In the genomic region with DNA sequence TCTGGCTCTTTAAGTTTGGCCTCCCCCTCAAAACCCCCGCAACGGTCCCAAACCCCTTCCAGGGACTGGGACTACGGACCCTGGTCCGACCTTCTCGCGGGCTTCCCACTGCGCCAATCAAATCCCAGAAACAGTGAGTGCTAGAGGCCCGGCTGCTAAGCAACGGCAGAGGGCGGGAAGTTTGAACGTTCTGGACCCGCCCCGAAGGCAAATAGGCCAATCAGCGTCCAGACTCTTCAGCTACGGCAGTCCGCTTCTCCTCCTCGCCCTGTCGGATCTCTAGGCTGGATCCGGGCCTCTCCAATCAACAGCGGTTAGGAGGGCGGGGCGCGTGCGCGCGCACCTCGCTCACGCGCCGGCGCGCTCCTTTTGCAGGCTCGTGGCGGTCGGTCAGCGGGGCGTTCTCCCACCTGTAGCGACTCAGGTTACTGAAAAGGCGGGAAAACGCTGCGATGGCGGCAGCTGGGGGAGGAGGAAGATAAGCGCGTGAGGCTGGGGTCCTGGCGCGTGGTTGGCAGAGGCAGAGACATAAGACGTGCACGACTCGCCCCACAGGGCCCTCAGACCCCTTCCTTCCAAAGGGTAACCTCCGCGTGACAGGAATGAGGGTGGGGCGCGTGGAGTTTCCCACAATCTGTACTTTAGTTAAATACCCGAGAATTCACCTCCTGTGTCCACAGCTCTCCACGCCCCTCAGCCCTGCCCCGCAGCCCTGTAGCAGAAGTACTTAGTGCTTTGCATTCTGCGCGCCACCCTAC, we compare ENCODE assay signal across 1 cellular context.
TF ChIP-seq lines count a peak whose summit lies in the region.

A gene (plus strand): TSS at position 367 of the 758 bp plus-strand sequence. CDS start 462 bp downstream, outside the sequence.

TF ChIP-seq in WTC11, 78 proteins besides CTCF, POLR2A, EP300 and RAD21 (continued from another document and continues in another):
- TF ChIP-seq, protein P1, sequence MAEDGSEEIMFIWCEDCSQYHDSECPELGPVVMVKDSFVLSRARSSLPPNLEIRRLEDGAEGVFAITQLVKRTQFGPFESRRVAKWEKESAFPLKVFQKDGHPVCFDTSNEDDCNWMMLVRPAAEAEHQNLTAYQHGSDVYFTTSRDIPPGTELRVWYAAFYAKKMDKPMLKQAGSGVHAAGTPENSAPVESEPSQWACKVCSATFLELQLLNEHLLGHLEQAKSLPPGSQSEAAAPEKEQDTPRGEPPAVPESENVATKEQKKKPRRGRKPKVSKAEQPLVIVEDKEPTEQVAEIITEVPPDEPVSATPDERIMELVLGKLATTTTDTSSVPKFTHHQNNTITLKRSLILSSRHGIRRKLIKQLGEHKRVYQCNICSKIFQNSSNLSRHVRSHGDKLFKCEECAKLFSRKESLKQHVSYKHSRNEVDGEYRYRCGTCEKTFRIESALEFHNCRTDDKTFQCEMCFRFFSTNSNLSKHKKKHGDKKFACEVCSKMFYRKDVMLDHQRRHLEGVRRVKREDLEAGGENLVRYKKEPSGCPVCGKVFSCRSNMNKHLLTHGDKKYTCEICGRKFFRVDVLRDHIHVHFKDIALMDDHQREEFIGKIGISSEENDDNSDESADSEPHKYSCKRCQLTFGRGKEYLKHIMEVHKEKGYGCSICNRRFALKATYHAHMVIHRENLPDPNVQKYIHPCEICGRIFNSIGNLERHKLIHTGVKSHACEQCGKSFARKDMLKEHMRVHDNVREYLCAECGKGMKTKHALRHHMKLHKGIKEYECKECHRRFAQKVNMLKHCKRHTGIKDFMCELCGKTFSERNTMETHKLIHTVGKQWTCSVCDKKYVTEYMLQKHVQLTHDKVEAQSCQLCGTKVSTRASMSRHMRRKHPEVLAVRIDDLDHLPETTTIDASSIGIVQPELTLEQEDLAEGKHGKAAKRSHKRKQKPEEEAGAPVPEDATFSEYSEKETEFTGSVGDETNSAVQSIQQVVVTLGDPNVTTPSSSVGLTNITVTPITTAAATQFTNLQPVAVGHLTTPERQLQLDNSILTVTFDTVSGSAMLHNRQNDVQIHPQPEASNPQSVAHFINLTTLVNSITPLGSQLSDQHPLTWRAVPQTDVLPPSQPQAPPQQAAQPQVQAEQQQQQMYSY (CRISPR knock-in tag; IDR thresholded peaks at IDR 0.05): peak; percentile 61
- TF ChIP-seq NR1H2 (CRISPR knock-in tag; IDR thresholded peaks at IDR 0.05): peak; percentile 84
- TF ChIP-seq SP1 (CRISPR knock-in tag; conservative IDR thresholded peaks at IDR 0.05): peak; percentile 93
- TF ChIP-seq, protein P2, sequence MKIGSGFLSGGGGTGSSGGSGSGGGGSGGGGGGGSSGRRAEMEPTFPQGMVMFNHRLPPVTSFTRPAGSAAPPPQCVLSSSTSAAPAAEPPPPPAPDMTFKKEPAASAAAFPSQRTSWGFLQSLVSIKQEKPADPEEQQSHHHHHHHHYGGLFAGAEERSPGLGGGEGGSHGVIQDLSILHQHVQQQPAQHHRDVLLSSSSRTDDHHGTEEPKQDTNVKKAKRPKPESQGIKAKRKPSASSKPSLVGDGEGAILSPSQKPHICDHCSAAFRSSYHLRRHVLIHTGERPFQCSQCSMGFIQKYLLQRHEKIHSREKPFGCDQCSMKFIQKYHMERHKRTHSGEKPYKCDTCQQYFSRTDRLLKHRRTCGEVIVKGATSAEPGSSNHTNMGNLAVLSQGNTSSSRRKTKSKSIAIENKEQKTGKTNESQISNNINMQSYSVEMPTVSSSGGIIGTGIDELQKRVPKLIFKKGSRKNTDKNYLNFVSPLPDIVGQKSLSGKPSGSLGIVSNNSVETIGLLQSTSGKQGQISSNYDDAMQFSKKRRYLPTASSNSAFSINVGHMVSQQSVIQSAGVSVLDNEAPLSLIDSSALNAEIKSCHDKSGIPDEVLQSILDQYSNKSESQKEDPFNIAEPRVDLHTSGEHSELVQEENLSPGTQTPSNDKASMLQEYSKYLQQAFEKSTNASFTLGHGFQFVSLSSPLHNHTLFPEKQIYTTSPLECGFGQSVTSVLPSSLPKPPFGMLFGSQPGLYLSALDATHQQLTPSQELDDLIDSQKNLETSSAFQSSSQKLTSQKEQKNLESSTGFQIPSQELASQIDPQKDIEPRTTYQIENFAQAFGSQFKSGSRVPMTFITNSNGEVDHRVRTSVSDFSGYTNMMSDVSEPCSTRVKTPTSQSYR (CRISPR knock-in tag; IDR thresholded peaks at IDR 0.05): peak; percentile 97
- 0 out of 2 replicates have a peak, but pooled peaks have one; percentile 35 for TF ChIP-seq ZNF263 (CRISPR knock-in tag; IDR thresholded peaks at IDR 0.05; ENCODE audit: low read depth)
- TF ChIP-seq, protein P3, sequence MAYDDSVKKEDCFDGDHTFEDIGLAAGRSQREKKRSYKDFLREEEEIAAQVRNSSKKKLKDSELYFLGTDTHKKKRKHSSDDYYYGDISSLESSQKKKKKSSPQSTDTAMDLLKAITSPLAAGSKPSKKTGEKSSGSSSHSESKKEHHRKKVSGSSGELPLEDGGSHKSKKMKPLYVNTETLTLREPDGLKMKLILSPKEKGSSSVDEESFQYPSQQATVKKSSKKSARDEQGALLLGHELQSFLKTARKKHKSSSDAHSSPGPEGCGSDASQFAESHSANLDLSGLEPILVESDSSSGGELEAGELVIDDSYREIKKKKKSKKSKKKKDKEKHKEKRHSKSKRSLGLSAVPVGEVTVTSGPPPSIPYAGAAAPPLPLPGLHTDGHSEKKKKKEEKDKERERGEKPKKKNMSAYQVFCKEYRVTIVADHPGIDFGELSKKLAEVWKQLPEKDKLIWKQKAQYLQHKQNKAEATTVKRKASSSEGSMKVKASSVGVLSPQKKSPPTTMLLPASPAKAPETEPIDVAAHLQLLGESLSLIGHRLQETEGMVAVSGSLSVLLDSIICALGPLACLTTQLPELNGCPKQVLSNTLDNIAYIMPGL (CRISPR knock-in tag; IDR thresholded peaks at IDR 0.05): peak; percentile 73; the same call in 1 of the 2 replicates
- TF ChIP-seq TEAD4 (CRISPR knock-in tag; IDR thresholded peaks at IDR 0.05): peak; percentile 89
- no peak for TF ChIP-seq MXD4 (CRISPR knock-in tag; IDR thresholded peaks at IDR 0.05; ENCODE audit: borderline replicate concordance)
- TF ChIP-seq, protein P4, sequence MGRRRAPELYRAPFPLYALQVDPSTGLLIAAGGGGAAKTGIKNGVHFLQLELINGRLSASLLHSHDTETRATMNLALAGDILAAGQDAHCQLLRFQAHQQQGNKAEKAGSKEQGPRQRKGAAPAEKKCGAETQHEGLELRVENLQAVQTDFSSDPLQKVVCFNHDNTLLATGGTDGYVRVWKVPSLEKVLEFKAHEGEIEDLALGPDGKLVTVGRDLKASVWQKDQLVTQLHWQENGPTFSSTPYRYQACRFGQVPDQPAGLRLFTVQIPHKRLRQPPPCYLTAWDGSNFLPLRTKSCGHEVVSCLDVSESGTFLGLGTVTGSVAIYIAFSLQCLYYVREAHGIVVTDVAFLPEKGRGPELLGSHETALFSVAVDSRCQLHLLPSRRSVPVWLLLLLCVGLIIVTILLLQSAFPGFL (CRISPR knock-in tag; IDR thresholded peaks at IDR 0.05; ENCODE audit: borderline replicate concordance): no peak; the same call in 1 of the 2 replicates
- peak; percentile 87 for TF ChIP-seq NFYB (CRISPR knock-in tag; conservative IDR thresholded peaks at IDR 0.05; ENCODE audit: low read depth)
- TF ChIP-seq FOXP1 (CRISPR knock-in tag; IDR thresholded peaks at IDR 0.05; ENCODE audit: borderline replicate concordance): peak; percentile 99
- TF ChIP-seq PRRX2 (CRISPR knock-in tag; IDR thresholded peaks at IDR 0.05): no peak
- TF ChIP-seq GTF2I (CRISPR knock-in tag; conservative IDR thresholded peaks at IDR 0.05): no peak
- TF ChIP-seq, protein P5, sequence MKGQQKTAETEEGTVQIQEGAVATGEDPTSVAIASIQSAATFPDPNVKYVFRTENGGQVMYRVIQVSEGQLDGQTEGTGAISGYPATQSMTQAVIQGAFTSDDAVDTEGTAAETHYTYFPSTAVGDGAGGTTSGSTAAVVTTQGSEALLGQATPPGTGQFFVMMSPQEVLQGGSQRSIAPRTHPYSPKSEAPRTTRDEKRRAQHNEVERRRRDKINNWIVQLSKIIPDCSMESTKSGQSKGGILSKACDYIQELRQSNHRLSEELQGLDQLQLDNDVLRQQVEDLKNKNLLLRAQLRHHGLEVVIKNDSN (CRISPR knock-in tag; IDR thresholded peaks at IDR 0.05): peak; percentile 85
- TF ChIP-seq FOXK1 (CRISPR knock-in tag; IDR thresholded peaks at IDR 0.05): peak; percentile 95
- TF ChIP-seq KAT7 (CRISPR knock-in tag; IDR thresholded peaks at IDR 0.05; ENCODE audit: borderline replicate concordance): no peak
- TF ChIP-seq ZBTB21 (CRISPR knock-in tag; IDR thresholded peaks at IDR 0.05; ENCODE audit: borderline replicate concordance): no peak
- TF ChIP-seq CREM (CRISPR knock-in tag; IDR thresholded peaks at IDR 0.05): peak; percentile 87
- TF ChIP-seq, protein P6, sequence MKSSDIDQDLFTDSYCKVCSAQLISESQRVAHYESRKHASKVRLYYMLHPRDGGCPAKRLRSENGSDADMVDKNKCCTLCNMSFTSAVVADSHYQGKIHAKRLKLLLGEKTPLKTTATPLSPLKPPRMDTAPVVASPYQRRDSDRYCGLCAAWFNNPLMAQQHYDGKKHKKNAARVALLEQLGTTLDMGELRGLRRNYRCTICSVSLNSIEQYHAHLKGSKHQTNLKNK (CRISPR knock-in tag; IDR thresholded peaks at IDR 0.05): no peak
- TF ChIP-seq TEAD1 (CRISPR knock-in tag; IDR thresholded peaks at IDR 0.05): peak; percentile 98
- TF ChIP-seq, protein P7, sequence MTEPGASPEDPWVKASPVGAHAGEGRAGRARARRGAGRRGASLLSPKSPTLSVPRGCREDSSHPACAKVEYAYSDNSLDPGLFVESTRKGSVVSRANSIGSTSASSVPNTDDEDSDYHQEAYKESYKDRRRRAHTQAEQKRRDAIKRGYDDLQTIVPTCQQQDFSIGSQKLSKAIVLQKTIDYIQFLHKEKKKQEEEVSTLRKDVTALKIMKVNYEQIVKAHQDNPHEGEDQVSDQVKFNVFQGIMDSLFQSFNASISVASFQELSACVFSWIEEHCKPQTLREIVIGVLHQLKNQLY (CRISPR knock-in tag; IDR thresholded peaks at IDR 0.05): no peak
- peak; percentile 27; the same call in 1 of the 2 replicates for TF ChIP-seq ATF1 (CRISPR knock-in tag; IDR thresholded peaks at IDR 0.05)
- TF ChIP-seq, protein P8, sequence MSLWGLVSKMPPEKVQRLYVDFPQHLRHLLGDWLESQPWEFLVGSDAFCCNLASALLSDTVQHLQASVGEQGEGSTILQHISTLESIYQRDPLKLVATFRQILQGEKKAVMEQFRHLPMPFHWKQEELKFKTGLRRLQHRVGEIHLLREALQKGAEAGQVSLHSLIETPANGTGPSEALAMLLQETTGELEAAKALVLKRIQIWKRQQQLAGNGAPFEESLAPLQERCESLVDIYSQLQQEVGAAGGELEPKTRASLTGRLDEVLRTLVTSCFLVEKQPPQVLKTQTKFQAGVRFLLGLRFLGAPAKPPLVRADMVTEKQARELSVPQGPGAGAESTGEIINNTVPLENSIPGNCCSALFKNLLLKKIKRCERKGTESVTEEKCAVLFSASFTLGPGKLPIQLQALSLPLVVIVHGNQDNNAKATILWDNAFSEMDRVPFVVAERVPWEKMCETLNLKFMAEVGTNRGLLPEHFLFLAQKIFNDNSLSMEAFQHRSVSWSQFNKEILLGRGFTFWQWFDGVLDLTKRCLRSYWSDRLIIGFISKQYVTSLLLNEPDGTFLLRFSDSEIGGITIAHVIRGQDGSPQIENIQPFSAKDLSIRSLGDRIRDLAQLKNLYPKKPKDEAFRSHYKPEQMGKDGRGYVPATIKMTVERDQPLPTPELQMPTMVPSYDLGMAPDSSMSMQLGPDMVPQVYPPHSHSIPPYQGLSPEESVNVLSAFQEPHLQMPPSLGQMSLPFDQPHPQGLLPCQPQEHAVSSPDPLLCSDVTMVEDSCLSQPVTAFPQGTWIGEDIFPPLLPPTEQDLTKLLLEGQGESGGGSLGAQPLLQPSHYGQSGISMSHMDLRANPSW (CRISPR knock-in tag; conservative IDR thresholded peaks at IDR 0.05; ENCODE audit: low read depth): no peak
- no peak for TF ChIP-seq HMGA2 (CRISPR knock-in tag; IDR thresholded peaks at IDR 0.05)
- TF ChIP-seq RORB (CRISPR knock-in tag; IDR thresholded peaks at IDR 0.05): no peak
- TF ChIP-seq, protein P9, sequence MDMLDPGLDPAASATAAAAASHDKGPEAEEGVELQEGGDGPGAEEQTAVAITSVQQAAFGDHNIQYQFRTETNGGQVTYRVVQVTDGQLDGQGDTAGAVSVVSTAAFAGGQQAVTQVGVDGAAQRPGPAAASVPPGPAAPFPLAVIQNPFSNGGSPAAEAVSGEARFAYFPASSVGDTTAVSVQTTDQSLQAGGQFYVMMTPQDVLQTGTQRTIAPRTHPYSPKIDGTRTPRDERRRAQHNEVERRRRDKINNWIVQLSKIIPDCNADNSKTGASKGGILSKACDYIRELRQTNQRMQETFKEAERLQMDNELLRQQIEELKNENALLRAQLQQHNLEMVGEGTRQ (CRISPR knock-in tag; IDR thresholded peaks at IDR 0.05): no peak
- TF ChIP-seq, protein P10, sequence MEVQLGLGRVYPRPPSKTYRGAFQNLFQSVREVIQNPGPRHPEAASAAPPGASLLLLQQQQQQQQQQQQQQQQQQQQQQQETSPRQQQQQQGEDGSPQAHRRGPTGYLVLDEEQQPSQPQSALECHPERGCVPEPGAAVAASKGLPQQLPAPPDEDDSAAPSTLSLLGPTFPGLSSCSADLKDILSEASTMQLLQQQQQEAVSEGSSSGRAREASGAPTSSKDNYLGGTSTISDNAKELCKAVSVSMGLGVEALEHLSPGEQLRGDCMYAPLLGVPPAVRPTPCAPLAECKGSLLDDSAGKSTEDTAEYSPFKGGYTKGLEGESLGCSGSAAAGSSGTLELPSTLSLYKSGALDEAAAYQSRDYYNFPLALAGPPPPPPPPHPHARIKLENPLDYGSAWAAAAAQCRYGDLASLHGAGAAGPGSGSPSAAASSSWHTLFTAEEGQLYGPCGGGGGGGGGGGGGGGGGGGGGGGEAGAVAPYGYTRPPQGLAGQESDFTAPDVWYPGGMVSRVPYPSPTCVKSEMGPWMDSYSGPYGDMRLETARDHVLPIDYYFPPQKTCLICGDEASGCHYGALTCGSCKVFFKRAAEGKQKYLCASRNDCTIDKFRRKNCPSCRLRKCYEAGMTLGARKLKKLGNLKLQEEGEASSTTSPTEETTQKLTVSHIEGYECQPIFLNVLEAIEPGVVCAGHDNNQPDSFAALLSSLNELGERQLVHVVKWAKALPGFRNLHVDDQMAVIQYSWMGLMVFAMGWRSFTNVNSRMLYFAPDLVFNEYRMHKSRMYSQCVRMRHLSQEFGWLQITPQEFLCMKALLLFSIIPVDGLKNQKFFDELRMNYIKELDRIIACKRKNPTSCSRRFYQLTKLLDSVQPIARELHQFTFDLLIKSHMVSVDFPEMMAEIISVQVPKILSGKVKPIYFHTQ (CRISPR knock-in tag; IDR thresholded peaks at IDR 0.05): no peak
- TF ChIP-seq FOXJ3 (CRISPR knock-in tag; IDR thresholded peaks at IDR 0.05; ENCODE audit: borderline replicate concordance): peak; percentile 87
- peak; percentile 80; the same call in 1 of the 2 replicates for TF ChIP-seq ZNF219 (CRISPR knock-in tag; IDR thresholded peaks at IDR 0.05; ENCODE audit: borderline replicate concordance)
